8 cellular contexts compared by ENCODE assay signal in genomic region chrX:21374163-21374993, GRCh38. TPM values are rescaled to one million over a fixed set of nuclear protein-coding genes. Genes with fewer than 3 reads are reported as not detected.
DNase-seq lines count a peak whose midpoint lies in the region; ATAC-seq and TF ChIP-seq lines count a peak whose summit lies in the region.

Gene CNKSR2 (plus strand): TSS chrX:21374418. CDS start chrX:21374898, 480 bp downstream.

- H3K9ac ChIP-seq in neural progenitor cell: peak within 1 kb of the TSS; percentile 40

- ATAC-seq in GM18907 (IDR thresholded peaks at IDR 0.05; ENCODE audit: unreplicated experiment) (peak; percentile 87), HG03175 (IDR thresholded peaks at IDR 0.05; ENCODE audit: unreplicated experiment) (peak; percentile 75), esophagus mucosa (peak; percentile 58)

- no peaks in the 10 kb centered on the region for H3K36me3 ChIP-seq in ACC112 (ENCODE audit: insufficient read depth, low read length)
- H3K36me3 ChIP-seq in neural progenitor cell: no peaks in the 10 kb centered on the region

- H3K4me3 Mint-ChIP-seq in neural progenitor cell: peak within 1 kb of the TSS; percentile 94

- H3K4me3 ChIP-seq in ACC112 (ENCODE audit: low read depth, low read length) (peak within 1 kb of the TSS; percentile 80), neural progenitor cell (peak within 1 kb of the TSS; percentile 60)

- no peaks in the 10 kb centered on the region for H3F3A ChIP-seq in neural progenitor cell (ENCODE audit: low read depth)

- peak within 1 kb of the TSS; percentile 80 for H3K4me2 ChIP-seq in neural progenitor cell

- H4K20me1 ChIP-seq in neural progenitor cell (ENCODE audit: low read depth): peaks cover 16% of the 10 kb centered on the region

- no peaks in the 10 kb centered on the region for H3K9me3 ChIP-seq in neural progenitor cell (ENCODE audit: low read depth)

- peaks cover 41% of the 10 kb centered on the region for H3K27me3 ChIP-seq in ACC112 (ENCODE audit: insufficient read depth, low read length)
- H3K27me3 ChIP-seq in neural progenitor cell: no peaks in the 10 kb centered on the region

- H3K27ac ChIP-seq in ACC112 (ENCODE audit: low read depth, low read length): no peak within 1 kb of the TSS
- peak within 1 kb of the TSS; percentile 38 for H3K27ac ChIP-seq in neural progenitor cell
- no peak within 1 kb of the TSS for H3K27ac ChIP-seq in substantia nigra (ENCODE audit: low read depth, low read length, poor library complexity, severe bottlenecking)

- peak within 1 kb of the TSS; percentile 75 for H2AFZ ChIP-seq in ACC112 (ENCODE audit: low read length, unreplicated experiment)
- peak within 1 kb of the TSS; percentile 80 for H2AFZ ChIP-seq in neural progenitor cell (replicated peaks)

- peaks cover 22% of the 10 kb centered on the region for H3K4me1 Mint-ChIP-seq in neural progenitor cell

- peaks cover 5% of the 10 kb centered on the region for H3K9me3 Mint-ChIP-seq in neural progenitor cell

- DNase-seq in NCI-H524 treated with DMSO at 0.1 percent for 48 hours (lab: John Stamatoyannopoulos, UW): peak; percentile 18
- peak; percentile 83 for DNase-seq in activated CD8-positive, alpha-beta memory T cell treated with anti-CD3 and anti-CD28 coated beads, Interleukin-2, amount 50 U/mL, for 48 hours
- peak; percentile 80 for DNase-seq in neural progenitor cell (ENCODE audit: low spot score)
- peak in 36 of 49 donors; percentile 0 to 80 (median 18) for DNase-seq in substantia nigra (lab: John Stamatoyannopoulos, UW)

- H3K36me3 Mint-ChIP-seq in neural progenitor cell: no peaks in the 10 kb centered on the region

- no peak for TF ChIP-seq CTCF in neural progenitor cell (IDR thresholded peaks at IDR 0.05)

- H3K27ac Mint-ChIP-seq in neural progenitor cell: no peak within 1 kb of the TSS

- no peaks in the 10 kb centered on the region for H3K27me3 Mint-ChIP-seq in neural progenitor cell (ENCODE audit: insufficient read depth, low read depth)

- peaks cover 4% of the 10 kb centered on the region for H3K4me1 ChIP-seq in ACC112 (ENCODE audit: control insufficient read depth, insufficient read depth, low read length, unreplicated experiment)
- no peaks in the 10 kb centered on the region for H3K4me1 ChIP-seq in neural progenitor cell

- H3K79me2 ChIP-seq in ACC112 (ENCODE audit: control insufficient read depth, insufficient read depth, low read length, unreplicated experiment) (no peaks in the 10 kb centered on the region), neural progenitor cell (ENCODE audit: low read depth) (peaks cover 57% of the 10 kb centered on the region)

RNA-seq across cellular contexts. Expression of gene CNKSR2, which starts in this region (rescaled TPM):
- total RNA-seq in esophagus mucosa: not detected
- total RNA-seq in neural progenitor cell (ENCODE audit: low replicate concordance): 54.5 and 60.4 TPM in 2 replicates

Comparison
In these comparisons a context has a peak if more than half of its experiments do, and no peak if none do; other contexts are left out.
1. RNA of gene CNKSR2 (total RNA-seq): 54.5 to 60.4 TPM in neural progenitor cell; not detected in esophagus mucosa (single experiment); every median in the first group is over 10 times any median in the second.
2. Peak in ATAC-seq in esophagus mucosa; RNA of the gene not detected or under 1 TPM.
3. DNase-seq: peak in every context shown above with its lines; median percentile 83 in activated CD8-positive, alpha-beta memory T cell treated with anti-CD3 and anti-CD28 coated beads, Interleukin-2, amount 50 U/mL, for 48 hours; 80 in neural progenitor cell; 18 in NCI-H524 treated with DMSO at 0.1 percent for 48 hours; 18 in substantia nigra.
4. Peak in every context shown above with its lines, with median percentiles within 50 percentile points of each other: ATAC-seq.